ENCODE assay signal across 2 cellular contexts in the genomic region with DNA sequence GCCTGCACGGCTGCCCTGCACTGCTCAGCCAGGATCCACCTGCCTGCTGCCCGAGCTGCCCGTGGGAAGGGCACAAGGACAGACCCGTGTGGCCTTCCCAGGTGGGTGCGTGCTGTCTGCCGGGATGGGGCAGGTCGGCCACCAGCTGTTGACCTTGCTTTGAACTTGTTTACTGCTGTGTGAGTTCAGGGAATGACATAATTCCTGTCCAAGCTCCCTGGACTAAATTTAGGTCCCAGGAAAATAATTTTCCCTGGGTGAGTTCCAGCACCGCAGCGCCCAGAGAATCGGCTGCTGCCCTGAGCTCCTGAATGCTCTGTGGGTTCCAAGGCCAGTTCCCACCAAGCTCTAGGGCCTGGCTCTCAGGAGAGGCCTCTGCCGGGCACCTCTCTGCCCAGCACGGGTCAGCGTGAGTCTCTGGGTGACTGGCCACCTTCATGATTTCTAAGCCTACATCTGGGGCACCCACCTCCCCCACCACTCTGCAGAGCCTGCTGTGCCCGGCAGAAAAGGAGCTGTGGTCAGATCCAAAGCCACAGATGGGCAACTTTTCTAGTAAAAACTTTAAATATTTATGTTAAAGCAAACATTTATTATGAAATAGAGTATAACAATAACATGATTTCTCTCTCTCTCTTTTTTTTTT.
TF ChIP-seq lines count a peak whose summit lies in the region.

No MANE protein-coding gene starts in this region.

TF ChIP-seq in SK-N-SH treated with all-trans-retinoic acid at 6 μM for 48 hours, 23 proteins besides CTCF, POLR2A, EP300 and RAD21:
- TF ChIP-seq, protein P1, sequence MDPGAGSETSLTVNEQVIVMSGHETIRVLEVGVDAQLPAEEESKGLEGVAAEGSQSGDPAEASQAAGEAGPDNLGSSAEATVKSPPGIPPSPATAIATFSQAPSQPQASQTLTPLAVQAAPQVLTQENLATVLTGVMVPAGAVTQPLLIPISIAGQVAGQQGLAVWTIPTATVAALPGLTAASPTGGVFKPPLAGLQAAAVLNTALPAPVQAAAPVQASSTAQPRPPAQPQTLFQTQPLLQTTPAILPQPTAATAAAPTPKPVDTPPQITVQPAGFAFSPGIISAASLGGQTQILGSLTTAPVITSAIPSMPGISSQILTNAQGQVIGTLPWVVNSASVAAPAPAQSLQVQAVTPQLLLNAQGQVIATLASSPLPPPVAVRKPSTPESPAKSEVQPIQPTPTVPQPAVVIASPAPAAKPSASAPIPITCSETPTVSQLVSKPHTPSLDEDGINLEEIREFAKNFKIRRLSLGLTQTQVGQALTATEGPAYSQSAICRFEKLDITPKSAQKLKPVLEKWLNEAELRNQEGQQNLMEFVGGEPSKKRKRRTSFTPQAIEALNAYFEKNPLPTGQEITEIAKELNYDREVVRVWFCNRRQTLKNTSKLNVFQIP (CRISPR knock-in tag; IDR thresholded peaks at IDR 0.05; ENCODE audit: borderline replicate concordance, low read depth): no peak
- 0 out of 2 replicates have a peak, but pooled peaks have one; percentile 40 for TF ChIP-seq ZFP3 (CRISPR knock-in tag; IDR thresholded peaks at IDR 0.05)
- TF ChIP-seq BACH2 (CRISPR knock-in tag; IDR thresholded peaks at IDR 0.05; ENCODE audit: borderline replicate concordance): no peak

TF ChIP-seq in SK-N-SH, 30 proteins besides CTCF, POLR2A, EP300 and RAD21 (continued from another document):
- TF ChIP-seq, protein P2, sequence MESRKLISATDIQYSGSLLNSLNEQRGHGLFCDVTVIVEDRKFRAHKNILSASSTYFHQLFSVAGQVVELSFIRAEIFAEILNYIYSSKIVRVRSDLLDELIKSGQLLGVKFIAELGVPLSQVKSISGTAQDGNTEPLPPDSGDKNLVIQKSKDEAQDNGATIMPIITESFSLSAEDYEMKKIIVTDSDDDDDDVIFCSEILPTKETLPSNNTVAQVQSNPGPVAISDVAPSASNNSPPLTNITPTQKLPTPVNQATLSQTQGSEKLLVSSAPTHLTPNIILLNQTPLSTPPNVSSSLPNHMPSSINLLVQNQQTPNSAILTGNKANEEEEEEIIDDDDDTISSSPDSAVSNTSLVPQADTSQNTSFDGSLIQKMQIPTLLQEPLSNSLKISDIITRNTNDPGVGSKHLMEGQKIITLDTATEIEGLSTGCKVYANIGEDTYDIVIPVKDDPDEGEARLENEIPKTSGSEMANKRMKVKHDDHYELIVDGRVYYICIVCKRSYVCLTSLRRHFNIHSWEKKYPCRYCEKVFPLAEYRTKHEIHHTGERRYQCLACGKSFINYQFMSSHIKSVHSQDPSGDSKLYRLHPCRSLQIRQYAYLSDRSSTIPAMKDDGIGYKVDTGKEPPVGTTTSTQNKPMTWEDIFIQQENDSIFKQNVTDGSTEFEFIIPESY (IDR thresholded peaks at IDR 0.05; ENCODE audit: borderline replicate concordance, low read depth): no peak
- TF ChIP-seq, protein P3, sequence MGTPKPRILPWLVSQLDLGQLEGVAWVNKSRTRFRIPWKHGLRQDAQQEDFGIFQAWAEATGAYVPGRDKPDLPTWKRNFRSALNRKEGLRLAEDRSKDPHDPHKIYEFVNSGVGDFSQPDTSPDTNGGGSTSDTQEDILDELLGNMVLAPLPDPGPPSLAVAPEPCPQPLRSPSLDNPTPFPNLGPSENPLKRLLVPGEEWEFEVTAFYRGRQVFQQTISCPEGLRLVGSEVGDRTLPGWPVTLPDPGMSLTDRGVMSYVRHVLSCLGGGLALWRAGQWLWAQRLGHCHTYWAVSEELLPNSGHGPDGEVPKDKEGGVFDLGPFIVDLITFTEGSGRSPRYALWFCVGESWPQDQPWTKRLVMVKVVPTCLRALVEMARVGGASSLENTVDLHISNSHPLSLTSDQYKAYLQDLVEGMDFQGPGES (IDR thresholded peaks at IDR 0.05; ENCODE audit: low read depth, low read length): no peak
- TF ChIP-seq POLR2AphosphoS5 (IDR thresholded peaks at IDR 0.05; ENCODE audit: low read depth, low read length) (no peak), MEF2A (IDR thresholded peaks at IDR 0.05; ENCODE audit: borderline replicate concordance, low read depth) (no peak), SMC3 (IDR thresholded peaks at IDR 0.05; ENCODE audit: low read depth, low read length) (no peak), SIN3A (IDR thresholded peaks at IDR 0.05; ENCODE audit: borderline replicate concordance, low read depth, low read length) (no peak), FOXJ3 (CRISPR knock-in tag; IDR thresholded peaks at IDR 0.05) (no peak), EZH2phosphoT487 (IDR thresholded peaks at IDR 0.05; ENCODE audit: borderline replicate concordance, low read depth) (no peak), YY1 (IDR thresholded peaks at IDR 0.05; ENCODE audit: low read depth) (no peak)
- TF ChIP-seq, protein P4, sequence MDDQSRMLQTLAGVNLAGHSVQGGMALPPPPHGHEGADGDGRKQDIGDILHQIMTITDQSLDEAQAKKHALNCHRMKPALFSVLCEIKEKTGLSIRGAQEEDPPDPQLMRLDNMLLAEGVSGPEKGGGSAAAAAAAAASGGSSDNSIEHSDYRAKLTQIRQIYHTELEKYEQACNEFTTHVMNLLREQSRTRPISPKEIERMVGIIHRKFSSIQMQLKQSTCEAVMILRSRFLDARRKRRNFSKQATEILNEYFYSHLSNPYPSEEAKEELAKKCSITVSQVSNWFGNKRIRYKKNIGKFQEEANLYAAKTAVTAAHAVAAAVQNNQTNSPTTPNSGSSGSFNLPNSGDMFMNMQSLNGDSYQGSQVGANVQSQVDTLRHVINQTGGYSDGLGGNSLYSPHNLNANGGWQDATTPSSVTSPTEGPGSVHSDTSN (IDR thresholded peaks at IDR 0.05): no peak
